In genomic region chr12:112025808-112026375, GRCh38 we compare ENCODE assay signal across 9 cellular contexts. TPM values are rescaled to one million over a fixed set of nuclear protein-coding genes. Genes with fewer than 3 reads are reported as not detected.
DNase-seq lines count a peak whose midpoint lies in the region; ATAC-seq and TF ChIP-seq lines count a peak whose summit lies in the region.
"Had no signal": no experiment of that assay in that cellular context is flagged by ENCODE, and none has a peak within 500 bp of the region (broad histone marks: within the 10 kb centered on the region; RNA-seq: fewer than 3 reads in every experiment).

No MANE protein-coding gene starts in this region.

- no peaks in the 10 kb centered on the region for H3K9me3 Mint-ChIP-seq in CD4-positive, alpha-beta T cell
- H3K9me3 Mint-ChIP-seq in GM23338 = no peaks in the 10 kb centered on the region
- no peaks in the 10 kb centered on the region for H3K9me3 Mint-ChIP-seq in activated CD4-positive, alpha-beta memory T cell treated with anti-CD3 and anti-CD28 coated beads, Interleukin-2, amount 10 ng/mL, durations not matched to agents 7 days and 5 days
- H3K9me3 Mint-ChIP-seq in memory B cell = no peaks in the 10 kb centered on the region

- TF ChIP-seq POLR2A in uterus (IDR thresholded peaks at IDR 0.05) = no peak

- H3K27me3 Mint-ChIP-seq in CD4-positive, alpha-beta T cell = no peaks in the 10 kb centered on the region
- H3K27me3 Mint-ChIP-seq in GM23338 (ENCODE audit: insufficient read depth, low read depth, poor library complexity) = peaks cover 3% of the 10 kb centered on the region
- H3K27me3 Mint-ChIP-seq in activated CD4-positive, alpha-beta memory T cell treated with anti-CD3 and anti-CD28 coated beads, Interleukin-2, amount 10 ng/mL, durations not matched to agents 7 days and 5 days = no peaks in the 10 kb centered on the region
- H3K27me3 Mint-ChIP-seq in memory B cell = no peaks in the 10 kb centered on the region

- H3K36me3 Mint-ChIP-seq in CD4-positive, alpha-beta T cell (ENCODE audit: low read depth) = peaks cover 85% of the 10 kb centered on the region
- peaks cover 57% of the 10 kb centered on the region for H3K36me3 Mint-ChIP-seq in GM23338 (ENCODE audit: low read depth)
- peaks cover 62% of the 10 kb centered on the region for H3K36me3 Mint-ChIP-seq in activated CD4-positive, alpha-beta memory T cell treated with anti-CD3 and anti-CD28 coated beads, Interleukin-2, amount 10 ng/mL, durations not matched to agents 7 days and 5 days (ENCODE audit: low read depth)
- H3K36me3 Mint-ChIP-seq in memory B cell = peaks cover 34% of the 10 kb centered on the region

- H4K20me1 ChIP-seq in GM23338 (replicated peaks; ENCODE audit: insufficient read depth) = peaks cover 29% of the 10 kb centered on the region; the same call in 1 of the 2 replicates

- H3K36me3 ChIP-seq in GM23338 (ENCODE audit: insufficient read depth) (peaks cover 32% of the 10 kb centered on the region), uterus (no peaks in the 10 kb centered on the region)

- H3F3A ChIP-seq in GM23338 (replicated peaks; ENCODE audit: low read depth) = peaks cover 11% of the 10 kb centered on the region; the same call in 1 of the 2 replicates

- no peak overlapping the region for H2AFZ ChIP-seq in GM23338

- H3K4me3 ChIP-seq in GM23338 (no peak overlapping the region), uterus (no peak overlapping the region)

- H3K79me2 ChIP-seq in GM23338 (replicated peaks; ENCODE audit: insufficient read depth) = peaks cover 12% of the 10 kb centered on the region; the same call in 1 of the 2 replicates

- no peaks in the 10 kb centered on the region for H3K27me3 ChIP-seq in CD4-positive, alpha-beta T cell (ENCODE audit: control insufficient read depth, insufficient read depth, low read length)
- H3K27me3 ChIP-seq in GM23338 (ENCODE audit: insufficient read depth) (no peaks in the 10 kb centered on the region), uterus (no peaks in the 10 kb centered on the region)

- H3K27ac Mint-ChIP-seq in CD4-positive, alpha-beta T cell = peak overlapping the region; percentile 67
- no peak overlapping the region; the same call in 1 of the 2 replicates for H3K27ac Mint-ChIP-seq in GM23338
- H3K27ac Mint-ChIP-seq in activated CD4-positive, alpha-beta memory T cell treated with anti-CD3 and anti-CD28 coated beads, Interleukin-2, amount 10 ng/mL, durations not matched to agents 7 days and 5 days = peak overlapping the region; percentile 72
- peak overlapping the region; percentile 90 for H3K27ac Mint-ChIP-seq in memory B cell

- intact Hi-C loops in CD4-positive, alpha-beta T cell (cut with DNase I, micrococcal nuclease) = no loop called here
- intact Hi-C loops in uterus (cut with DNase I; ENCODE audit: low total_unique reads) = no loop called here

- peaks cover 31% of the 10 kb centered on the region for H3K4me1 Mint-ChIP-seq in CD4-positive, alpha-beta T cell (ENCODE audit: low read depth)
- H3K4me1 Mint-ChIP-seq in GM23338 (peaks cover 12% of the 10 kb centered on the region; the same call in 2 of the 3 replicates), memory B cell (peaks cover 25% of the 10 kb centered on the region)
- peaks cover 20% of the 10 kb centered on the region for H3K4me1 Mint-ChIP-seq in activated CD4-positive, alpha-beta memory T cell treated with anti-CD3 and anti-CD28 coated beads, Interleukin-2, amount 10 ng/mL, durations not matched to agents 7 days and 5 days

- H3K27ac ChIP-seq in CD4-positive, alpha-beta T cell (ENCODE audit: low read depth, low read length) = no peak overlapping the region
- peak overlapping the region; percentile 70; the same call in 1 of the 2 replicates for H3K27ac ChIP-seq in GM23338 (ENCODE audit: low read depth)
- no peak overlapping the region for H3K27ac ChIP-seq in uterus

- POLR2A ChIA-PET in CD4-positive, alpha-beta T cell (lab: Charles Lee) = interaction anchor here (0.9 kb wide), 1 partner anchor 13 kb away, joined by 3 read pairs; the partner anchor contains the start of genes ERP29 and TMEM116
- POLR2A ChIA-PET in activated CD4-positive, alpha-beta memory T cell treated with anti-CD3 and anti-CD28 coated beads, Interleukin-2, amount 10 ng/mL, durations not matched to agents 7 days and 5 days (lab: Charles Lee) = interaction anchor here (1.5 to 1.6 kb wide), 2 partner anchors 12 to 83 kb away, joined by 4 to 11 read pairs; partner anchors contain the start of genes ERP29, NAA25 and TMEM116

- TF ChIP-seq CTCF in CD4-positive, alpha-beta T cell (IDR thresholded peaks at IDR 0.05) = no peak
- no peak for TF ChIP-seq CTCF in GM23338 (conservative IDR thresholded peaks at IDR 0.05; ENCODE audit: low read depth in 2 of 2)
- no peak for TF ChIP-seq CTCF in uterus (IDR thresholded peaks at IDR 0.05)

- CTCF ChIA-PET in CD4-positive, alpha-beta T cell (lab: Charles Lee) = interaction anchor here (1.1 kb wide), 1 partner anchor 12 kb away, joined by 5 read pairs; the partner anchor contains the start of genes ERP29 and TMEM116
- CTCF ChIA-PET in activated CD4-positive, alpha-beta memory T cell treated with anti-CD3 and anti-CD28 coated beads, Interleukin-2, amount 10 ng/mL, durations not matched to agents 7 days and 5 days (lab: Charles Lee) = interaction anchor here (1.3 kb wide), 1 partner anchor 11 kb away, joined by 3 read pairs; no protein-coding TSS in a partner anchor

- H3K4me3 Mint-ChIP-seq in CD4-positive, alpha-beta T cell = no peak overlapping the region
- H3K4me3 Mint-ChIP-seq in GM23338 (no peak overlapping the region), memory B cell (peak overlapping the region; percentile 2)
- no peak overlapping the region for H3K4me3 Mint-ChIP-seq in activated CD4-positive, alpha-beta memory T cell treated with anti-CD3 and anti-CD28 coated beads, Interleukin-2, amount 10 ng/mL, durations not matched to agents 7 days and 5 days

- ATAC-seq in CD4-positive, alpha-beta T cell (ENCODE audit: poor library complexity) = no peak
- no peak; the same call in 1 of the 3 replicates for ATAC-seq in GM23338
- peak; percentile 51 for ATAC-seq in memory B cell (ENCODE audit: low read depth)
- ATAC-seq in GM21526 (IDR thresholded peaks at IDR 0.05; ENCODE audit: low FRiP score, unreplicated experiment) = no peak

- H3K9me3 ChIP-seq in CD4-positive, alpha-beta T cell (ENCODE audit: control insufficient read depth, low read length) = no peaks in the 10 kb centered on the region
- no peaks in the 10 kb centered on the region for H3K9me3 ChIP-seq in uterus

- no peaks in the 10 kb centered on the region for H3K4me1 ChIP-seq in GM23338 (ENCODE audit: insufficient read depth)
- no peaks in the 10 kb centered on the region for H3K4me1 ChIP-seq in uterus

- DNase-seq in CD4-positive, alpha-beta T cell = no peak
- peak; percentile 30 for DNase-seq in GM23338 (ENCODE audit: low spot score)
- DNase-seq in activated CD4-positive, alpha-beta memory T cell treated with anti-CD3 and anti-CD28 coated beads, Interleukin-2, amount 10 ng/mL, durations not matched to agents 7 days and 5 days = no peak
- DNase-seq in memory B cell (ENCODE audit: low spot score in 2 of 2) = no peak
- no peak for DNase-seq in effector CD4-positive, alpha-beta T cell
- no peak for DNase-seq in stimulated activated naive CD4-positive, alpha-beta T cell (lab: John Stamatoyannopoulos, UW)
- DNase-seq in uterus = no peak
- DNase-seq: NCI-H526 had no signal

- no peaks in the 10 kb centered on the region for H3K9me2 ChIP-seq in GM23338 (ENCODE audit: insufficient read depth)

- H3K4me2 ChIP-seq in GM23338 = no peak overlapping the region

TF ChIP-seq in GM23338, 12 proteins besides CTCF, POLR2A, EP300 and RAD21:
- TF ChIP-seq REST (IDR thresholded peaks at IDR 0.05; ENCODE audit: unreplicated experiment) (no peak), JUNB (IDR thresholded peaks at IDR 0.05; ENCODE audit: unreplicated experiment) (no peak)

RNA-seq across cellular contexts. Expression of gene ERP29, which starts 12.7 kb away (rescaled TPM):
- total RNA-seq in CD4-positive, alpha-beta T cell = 100 to 1,000 TPM; 109 to 117 TPM
- total RNA-seq in GM23338 (2014; rRNA removed; shearing (Covaris generic)) = 90.7 and 91.1 TPM in 2 replicates
- polyA plus RNA-seq in GM23338 (2016; fragmentation: Nextera tagmentation; extraction: Ambion mirVana) = 166 and 173 TPM in 2 replicates
- 100 to 1,000 TPM; 169 to 172 TPM for total RNA-seq in activated CD4-positive, alpha-beta memory T cell treated with anti-CD3 and anti-CD28 coated beads, Interleukin-2, amount 10 ng/mL, durations not matched to agents 7 days and 5 days
- 10 to 100 TPM; 37.4 to 46.8 (median 42.1) TPM for total RNA-seq in uterus

RNA-seq across cellular contexts. Expression of gene TMEM116, which starts 12.9 kb away (rescaled TPM):
- 10 to 100 TPM; 12.7 to 12.8 TPM for total RNA-seq in CD4-positive, alpha-beta T cell
- total RNA-seq in GM23338 (2014; rRNA removed; shearing (Covaris generic)) = 8.0 and 12.0 TPM in 2 replicates
- 6.6 and 10.4 TPM in 2 replicates for polyA plus RNA-seq in GM23338 (2016; fragmentation: Nextera tagmentation; extraction: Ambion mirVana)
- total RNA-seq in activated CD4-positive, alpha-beta memory T cell treated with anti-CD3 and anti-CD28 coated beads, Interleukin-2, amount 10 ng/mL, durations not matched to agents 7 days and 5 days = 10 to 100 TPM; 17.8 to 19.7 TPM
- total RNA-seq in uterus = 10 to 100 TPM in 2 of 4 donors, 1 to 10 TPM in 2; 1.2 to 21.7 (median 11.5) TPM
